ENCODE assay signal across 8 cellular contexts in the genomic region with DNA sequence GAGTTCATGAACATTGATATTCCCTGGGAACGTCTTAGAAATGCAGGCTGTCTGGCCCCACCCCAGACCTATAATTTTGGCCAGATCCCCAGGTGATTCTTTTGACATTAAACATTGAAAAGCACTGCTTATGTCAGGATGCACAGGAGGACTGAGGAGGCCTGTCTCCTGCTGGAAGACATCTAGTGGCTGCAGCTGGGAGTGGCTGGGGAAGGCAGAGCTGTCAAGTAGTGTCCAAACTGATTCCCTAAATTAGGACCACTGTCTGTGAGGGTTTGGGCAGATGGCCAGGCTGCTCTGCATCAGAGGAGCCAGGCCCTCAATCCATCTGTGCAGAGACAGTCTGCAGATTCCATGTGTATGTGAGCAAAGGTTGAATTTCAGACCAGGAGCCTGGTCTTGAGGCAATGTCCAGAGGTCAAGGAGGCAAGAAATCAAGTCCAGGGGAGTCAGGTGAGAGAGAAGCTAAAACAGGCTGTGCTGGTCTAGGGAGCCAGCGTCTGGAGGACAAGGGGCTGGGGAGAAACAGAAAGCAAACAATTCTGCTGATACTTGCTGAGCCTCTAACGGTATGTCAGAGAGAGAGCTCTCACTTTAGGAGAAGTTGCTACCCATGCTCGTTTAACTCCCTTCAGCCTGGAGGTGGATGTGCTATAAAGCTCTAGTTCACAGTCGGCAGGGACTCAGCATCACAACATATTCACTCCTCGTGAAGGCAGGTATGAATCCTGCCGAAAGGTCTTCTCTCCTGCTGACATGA. TPM values are rescaled to one million over a fixed set of nuclear protein-coding genes. Genes with fewer than 3 reads are reported as not detected.
DNase-seq lines count a peak whose midpoint lies in the region; ATAC-seq and TF ChIP-seq lines count a peak whose summit lies in the region.

No MANE protein-coding gene starts in this region.

- no peaks in the 10 kb centered on the region for H3K36me3 ChIP-seq in left ventricle myocardium inferior

- intact Hi-C loops in left ventricle myocardium inferior (cut with micrococcal nuclease), result no loop called here

- no peak overlapping the region for H3K27ac ChIP-seq in left ventricle myocardium inferior (replicated peaks)

- no peak for ATAC-seq in HG03342 (IDR thresholded peaks at IDR 0.05; ENCODE audit: unreplicated experiment)

- H3K4me1 ChIP-seq in left ventricle myocardium inferior, result no peaks in the 10 kb centered on the region

- DNase-seq in stimulated activated CD4-positive, alpha-beta T cell treated with anti-CD3 and anti-CD28 coated beads, Interleukin-4, amount 100 ng/mL, for 24 hours, result peak; percentile 27
- no peak for DNase-seq in stimulated activated CD4-positive, alpha-beta T cell treated with anti-CD3 and anti-CD28 coated beads, Interleukin-12 subunit alpha, Interleukin-12 subunit beta, amount 100 ng/mL, for 4 hours
- DNase-seq in Kasumi-1 (lab: John Stamatoyannopoulos, UW) (peak; percentile 19 to 23), left ventricle myocardium inferior (peak; percentile 24), NCI-H345 (lab: John Stamatoyannopoulos, UW) (no peak)
- peak; percentile 14 for DNase-seq in activated naive CD4-positive, alpha-beta T cell treated with anti-CD3 and anti-CD28 coated beads, Interleukin-2, amount 50 U/mL, for 16 hours
- peak; percentile 3 for DNase-seq in stimulated activated naive CD4-positive, alpha-beta T cell treated with Interleukin-2 at 50 U/mL for 16 hours (lab: John Stamatoyannopoulos, UW)

- TF ChIP-seq CTCF in left ventricle myocardium inferior (IDR thresholded peaks at IDR 0.05; ENCODE audit: borderline replicate concordance), result peak; percentile 69

- H3K9me3 ChIP-seq in left ventricle myocardium inferior (replicated peaks), result no peaks in the 10 kb centered on the region

- no peaks in the 10 kb centered on the region for H3K27me3 ChIP-seq in left ventricle myocardium inferior (ENCODE audit: low read depth)

- H3K4me3 ChIP-seq in left ventricle myocardium inferior, result no peak overlapping the region

RNA-seq across cellular contexts. Expression of gene SYTL2, which starts 15.3 kb away (rescaled TPM):
- total RNA-seq in left ventricle myocardium inferior, result 3.8 TPM

RNA-seq across cellular contexts. Expression of gene CCDC83, which starts 28.9 kb away (rescaled TPM):
- total RNA-seq in left ventricle myocardium inferior, result not detected

Comparison
In these comparisons a context has a peak if more than half of its experiments do, and no peak if none do; other contexts are left out.
1. DNase-seq: peak in stimulated activated CD4-positive, alpha-beta T cell treated with anti-CD3 and anti-CD28 coated beads, Interleukin-4, amount 100 ng/mL, for 24 hours (single experiment), Kasumi-1 (2 of 2), activated naive CD4-positive, alpha-beta T cell treated with anti-CD3 and anti-CD28 coated beads, Interleukin-2, amount 50 U/mL, for 16 hours (single experiment), left ventricle myocardium inferior (single experiment) and stimulated activated naive CD4-positive, alpha-beta T cell treated with Interleukin-2 at 50 U/mL for 16 hours (single experiment); none in stimulated activated CD4-positive, alpha-beta T cell treated with anti-CD3 and anti-CD28 coated beads, Interleukin-12 subunit alpha, Interleukin-12 subunit beta, amount 100 ng/mL, for 4 hours (single experiment) and NCI-H345 (single experiment).